ENCODE assay signal across 15 cellular contexts in the genomic region with DNA sequence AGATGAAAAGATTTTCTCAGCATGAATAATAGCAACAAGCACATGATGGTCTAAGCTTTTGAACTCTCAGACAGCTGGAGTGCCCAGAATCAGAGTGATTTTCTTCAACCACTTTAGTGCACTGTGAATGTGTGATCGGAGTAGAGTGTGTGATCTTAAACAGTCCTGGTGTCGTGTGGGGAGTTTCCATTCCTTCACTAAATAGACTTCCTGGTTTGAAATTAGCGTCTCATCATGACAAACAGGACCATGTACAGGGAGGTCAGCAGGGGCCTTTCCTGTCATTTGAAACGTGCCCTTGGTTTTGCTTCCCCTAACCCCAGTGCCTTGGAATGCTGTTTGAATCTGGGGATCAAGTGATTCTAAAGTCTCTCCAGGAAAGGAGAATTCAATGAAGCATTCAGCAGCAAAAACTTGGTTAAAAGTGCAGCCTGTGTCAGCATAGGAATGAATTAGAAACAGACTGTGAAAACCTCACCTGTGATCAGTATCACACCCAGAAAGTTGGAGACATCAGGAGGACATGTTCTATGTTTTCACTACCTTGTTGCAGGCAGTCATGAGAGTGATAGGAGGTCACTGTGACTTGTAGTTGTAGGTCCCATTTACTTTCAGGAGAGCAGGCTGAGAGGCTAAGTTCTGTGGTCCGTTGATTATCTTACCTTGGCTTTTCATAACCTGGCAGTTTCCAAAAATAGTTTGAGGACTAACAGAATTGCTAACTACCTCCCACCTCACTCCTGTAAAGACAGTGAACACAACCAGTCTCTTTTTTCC.
DNase-seq lines count a peak whose midpoint lies in the region; ATAC-seq and TF ChIP-seq lines count a peak whose summit lies in the region.
"Had no signal": no experiment of that assay in that cellular context is flagged by ENCODE, and none has a peak within 500 bp of the region (broad histone marks: within the 10 kb centered on the region; RNA-seq: fewer than 3 reads in every experiment).

No MANE protein-coding gene starts in this region.

- H3K36me3 ChIP-seq in Karpas-422 (ENCODE audit: insufficient read depth, low read length) = no peaks in the 10 kb centered on the region
- H3K36me3 ChIP-seq in mesodermal cell (ENCODE audit: control insufficient read depth, insufficient read depth, low read length) = no peaks in the 10 kb centered on the region
- no peaks in the 10 kb centered on the region for H3K36me3 ChIP-seq in ovary

- H3K79me2 ChIP-seq in Karpas-422 (ENCODE audit: low read length) = no peaks in the 10 kb centered on the region

- no peak for TF ChIP-seq EP300 in ovary (IDR thresholded peaks at IDR 0.05)

- H3K27ac Mint-ChIP-seq in stimulated activated effector memory CD8-positive, alpha-beta T cell treated with anti-CD3 and anti-CD28 coated beads, Interleukin-12 subunit alpha, Interleukin-12 subunit beta, amount 100 ng/mL, for 72 hours = no peak overlapping the region
- H3K27ac Mint-ChIP-seq: activated T-helper 2 cell treated with anti-CD3 and anti-CD28 coated beads, Interferon-gamma antibody, Interleukin-2, Interleukin-4, amounts not matched to agents 10 μg/mL and 5 μg/mL and 100 μg/mL, durations not matched to agents 14 hours and 24 hours and 36 hours; endodermal cell; naive thymus-derived CD8-positive, alpha-beta T cell had no signal

- no peaks in the 10 kb centered on the region for H3K9me3 Mint-ChIP-seq in stimulated activated effector memory CD8-positive, alpha-beta T cell treated with anti-CD3 and anti-CD28 coated beads, Interleukin-12 subunit alpha, Interleukin-12 subunit beta, amount 100 ng/mL, for 72 hours
- H3K9me3 Mint-ChIP-seq: activated T-helper 2 cell treated with anti-CD3 and anti-CD28 coated beads, Interferon-gamma antibody, Interleukin-2, Interleukin-4, amounts not matched to agents 10 μg/mL and 5 μg/mL and 100 μg/mL, durations not matched to agents 14 hours and 24 hours and 36 hours; endodermal cell; naive thymus-derived CD8-positive, alpha-beta T cell had no signal

- peaks cover 66% of the 10 kb centered on the region for H3K4me1 ChIP-seq in Karpas-422 (ENCODE audit: low read length)
- H3K4me1 ChIP-seq in mesodermal cell (ENCODE audit: control insufficient read depth, insufficient read depth, low read length, poor library complexity, severe bottlenecking) = no peaks in the 10 kb centered on the region
- H3K4me1 ChIP-seq in ovary (ENCODE audit: insufficient read depth) = peaks cover 2% of the 10 kb centered on the region
- H3K4me1 ChIP-seq: body of pancreas had no signal

- intact Hi-C loops in sciatic nerve (cut with DNase I) = no loop called here
- intact Hi-C loops in ovary (cut with DNase I) = no loop called here

- TF ChIP-seq CTCF in GM10248 (IDR thresholded peaks at IDR 0.05; ENCODE audit: control extremely low read depth, extremely low read depth, low read depth, missing control alignments) (no peak), ovary (IDR thresholded peaks at IDR 0.05) (no peak)

- peak; percentile 56 for ATAC-seq in GM21529 (IDR thresholded peaks at IDR 0.05; ENCODE audit: unreplicated experiment)
- no peak for ATAC-seq in stimulated activated effector memory CD8-positive, alpha-beta T cell treated with anti-CD3 and anti-CD28 coated beads, Interleukin-12 subunit alpha, Interleukin-12 subunit beta, amount 100 ng/mL, for 72 hours
- ATAC-seq in sciatic nerve = no peak
- ATAC-seq: body of pancreas; naive thymus-derived CD8-positive, alpha-beta T cell had no signal

- POLR2A ChIA-PET in GM10248 (lab: Yijun Ruan, JAX) = no interaction called here

- peak overlapping the region; percentile 69 for H2AFZ ChIP-seq in Karpas-422 (ENCODE audit: low read length)

- no peaks in the 10 kb centered on the region for H3K36me3 Mint-ChIP-seq in stimulated activated effector memory CD8-positive, alpha-beta T cell treated with anti-CD3 and anti-CD28 coated beads, Interleukin-12 subunit alpha, Interleukin-12 subunit beta, amount 100 ng/mL, for 72 hours
- H3K36me3 Mint-ChIP-seq: naive thymus-derived CD8-positive, alpha-beta T cell had no signal

- no peaks in the 10 kb centered on the region for H3K4me1 Mint-ChIP-seq in stimulated activated effector memory CD8-positive, alpha-beta T cell treated with anti-CD3 and anti-CD28 coated beads, Interleukin-12 subunit alpha, Interleukin-12 subunit beta, amount 100 ng/mL, for 72 hours
- H3K4me1 Mint-ChIP-seq: naive thymus-derived CD8-positive, alpha-beta T cell had no signal

- peak overlapping the region; percentile 38 for H3K9ac ChIP-seq in Karpas-422 (ENCODE audit: low read length)

- no peaks in the 10 kb centered on the region for H4K20me1 ChIP-seq in Karpas-422 (ENCODE audit: insufficient read depth, low read depth, low read length)

- CTCF ChIA-PET in GM10248 (lab: Yijun Ruan, JAX) = interaction anchor here (0.8 to 2.9 kb wide), 7 partner anchors 11 to 480 kb away, joined by 3 to 14 read pairs (median 5); no protein-coding TSS in a partner anchor

- no peaks in the 10 kb centered on the region for H3K9me3 ChIP-seq in Karpas-422 (ENCODE audit: low read length)
- H3K9me3 ChIP-seq in mesodermal cell (ENCODE audit: control insufficient read depth, low read length) = no peaks in the 10 kb centered on the region
- no peaks in the 10 kb centered on the region for H3K9me3 ChIP-seq in ovary
- H3K9me3 ChIP-seq: body of pancreas had no signal

- no peak overlapping the region for H3K4me3 Mint-ChIP-seq in stimulated activated effector memory CD8-positive, alpha-beta T cell treated with anti-CD3 and anti-CD28 coated beads, Interleukin-12 subunit alpha, Interleukin-12 subunit beta, amount 100 ng/mL, for 72 hours
- H3K4me3 Mint-ChIP-seq: endodermal cell; naive thymus-derived CD8-positive, alpha-beta T cell had no signal

- no peak for TF ChIP-seq POLR2A in ovary (IDR thresholded peaks at IDR 0.05)

- H3K27me3 ChIP-seq in Karpas-422 (ENCODE audit: low read length) = no peaks in the 10 kb centered on the region
- H3K27me3 ChIP-seq in ovary = no peaks in the 10 kb centered on the region
- H3K27me3 ChIP-seq: body of pancreas had no signal

- no peak overlapping the region; the same call in 1 of the 2 replicates for H3K4me3 ChIP-seq in Karpas-422 (ENCODE audit: low read length)
- H3K4me3 ChIP-seq in mesodermal cell (ENCODE audit: extremely low read depth, insufficient read depth, low read length, poor library complexity, severe bottlenecking) = no peak overlapping the region
- no peak overlapping the region for H3K4me3 ChIP-seq in ovary
- H3K4me3 ChIP-seq: body of pancreas had no signal

- H3K9me2 ChIP-seq in Karpas-422 (replicated peaks; ENCODE audit: insufficient read depth, low read length) = no peaks in the 10 kb centered on the region

- peak overlapping the region; percentile 13 for H3K4me2 ChIP-seq in Karpas-422 (ENCODE audit: low read depth, low read length, poor library complexity, severe bottlenecking)

- in situ Hi-C loops in G401 (cut with HindIII; ENCODE audit: low sequenced_read_pairs) = no loop called here

- DNase-seq in GM10248 (ENCODE audit: extremely low spot score) (peak; percentile 5), Karpas-422 (peak; percentile 56), G401 (ENCODE audit: low spot score) (no peak), sciatic nerve (ENCODE audit: low spot score) (no peak), ovary (no peak)
- no peak for DNase-seq in stimulated activated effector memory CD8-positive, alpha-beta T cell treated with anti-CD3 and anti-CD28 coated beads, Interleukin-12 subunit alpha, Interleukin-12 subunit beta, amount 100 ng/mL, for 72 hours (ENCODE audit: low spot score in 2 of 2)
- DNase-seq: body of pancreas; endodermal cell; naive thymus-derived CD8-positive, alpha-beta T cell; NCI-H1105; NCI-H446 treated with DMSO at 0.1 percent for 48 hours had no signal

- WGBS in mesodermal cell (ENCODE audit: insufficient coverage in 2 of 2), 2 experiments = 17 to 60% methylated on average over 1 of the region's 5 CpGs
- WGBS in ovary, 3 donors = 41 to 63% (median 44%) methylated on average over 5 of the region's 5 CpGs

- peak overlapping the region; percentile 100 for H3K27ac ChIP-seq in Karpas-422 (ENCODE audit: low read length)
- H3K27ac ChIP-seq in mesodermal cell (ENCODE audit: low read depth, low read length, severe bottlenecking) = peak overlapping the region; percentile 26
- H3K27ac ChIP-seq in ovary = no peak overlapping the region
- H3K27ac ChIP-seq: body of pancreas, RWPE1 had no signal

Comparison
In these comparisons a context has a peak if more than half of its experiments do, and no peak if none do; other contexts are left out.
1. DNase-seq: peak in GM10248 (single experiment) and Karpas-422 (single experiment); none in stimulated activated effector memory CD8-positive, alpha-beta T cell treated with anti-CD3 and anti-CD28 coated beads, Interleukin-12 subunit alpha, Interleukin-12 subunit beta, amount 100 ng/mL, for 72 hours (0 of 2), G401 (single experiment), sciatic nerve (single experiment) and ovary (0 of 5).
2. H3K27ac ChIP-seq: peak in Karpas-422 (single experiment) and mesodermal cell (single experiment); none in ovary (0 of 2).